ENCODE assay signal across 11 cellular contexts in the genomic region with DNA sequence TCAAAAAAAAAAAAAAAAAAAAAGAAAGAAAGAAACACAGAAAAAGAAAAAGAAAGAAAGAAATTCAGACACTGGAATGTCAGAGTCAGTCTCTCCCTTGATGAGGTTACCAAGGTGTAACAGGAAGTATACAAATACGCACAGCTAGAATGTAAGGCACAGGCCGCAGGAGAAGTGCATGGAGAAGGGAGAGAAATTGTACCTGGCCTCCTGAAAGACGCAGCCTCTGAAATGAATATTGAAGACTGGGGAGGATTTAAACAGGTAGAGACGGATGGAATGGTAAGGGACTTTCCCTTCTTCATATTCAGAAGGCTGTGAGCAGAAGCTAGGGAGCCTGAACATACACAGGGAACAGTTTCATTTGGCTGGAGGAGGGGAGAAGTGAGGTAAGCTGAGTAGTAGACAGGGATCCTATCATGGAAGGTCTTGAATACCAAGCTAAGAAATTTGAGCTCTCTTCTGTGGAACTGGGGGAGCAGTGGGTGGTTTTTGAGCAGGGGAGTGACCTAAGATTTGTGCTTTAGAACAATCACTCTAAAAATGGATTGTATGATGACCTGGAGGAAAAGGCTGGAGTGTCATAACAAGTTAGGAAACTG.
DNase-seq lines count a peak whose midpoint lies in the region; ATAC-seq and TF ChIP-seq lines count a peak whose summit lies in the region.
"Had no signal": no experiment of that assay in that cellular context is flagged by ENCODE, and none has a peak within 500 bp of the region (broad histone marks: within the 10 kb centered on the region; RNA-seq: fewer than 3 reads in every experiment).

No MANE protein-coding gene starts in this region.

- no peaks in the 10 kb centered on the region for H3K27me3 Mint-ChIP-seq in activated T-helper 2 cell treated with anti-CD3 and anti-CD28 coated beads, Interferon-gamma antibody, Interleukin-2, Interleukin-4, amounts not matched to agents 10 μg/mL and 5 μg/mL and 100 μg/mL, durations not matched to agents 14 hours and 24 hours and 36 hours (ENCODE audit: low read depth)
- peaks cover 0 to 3% (median 0%) of the 10 kb centered on the region in 5 donors for H3K27me3 Mint-ChIP-seq in naive thymus-derived CD4-positive, alpha-beta T cell

- peak overlapping the region; percentile 86 for H3K27ac Mint-ChIP-seq in activated T-helper 2 cell treated with anti-CD3 and anti-CD28 coated beads, Interferon-gamma antibody, Interleukin-2, Interleukin-4, amounts not matched to agents 10 μg/mL and 5 μg/mL and 100 μg/mL, durations not matched to agents 14 hours and 24 hours and 36 hours
- H3K27ac Mint-ChIP-seq in naive thymus-derived CD4-positive, alpha-beta T cell, result peak overlapping the region; percentile 93 to 100 (median 97)

- peaks cover 0 to 38% (median 0%) of the 10 kb centered on the region in 11 experiments; a peak in 3 of 22 replicates for H4K20me1 ChIP-seq in BLaER1 treated with 17β-estradiol and CSF1 and Interleukin-3, amounts not matched to agents 10 nM and 100 nM

- no peaks in the 10 kb centered on the region for H3K9me3 Mint-ChIP-seq in activated T-helper 2 cell treated with anti-CD3 and anti-CD28 coated beads, Interferon-gamma antibody, Interleukin-2, Interleukin-4, amounts not matched to agents 10 μg/mL and 5 μg/mL and 100 μg/mL, durations not matched to agents 14 hours and 24 hours and 36 hours
- H3K9me3 Mint-ChIP-seq in naive thymus-derived CD4-positive, alpha-beta T cell, result peaks cover 0 to 11% (median 0%) of the 10 kb centered on the region in 11 donors

- no peak overlapping the region for H3K4me3 ChIP-seq in BLaER1 treated with 17β-estradiol and CSF1 and Interleukin-3, amounts not matched to agents 10 nM and 100 nM
- H3K4me3 ChIP-seq in GM12875 (ENCODE audit: low read depth, low read length), result peak overlapping the region; percentile 12
- peak overlapping the region; percentile 67 for H3K4me3 ChIP-seq in naive thymus-derived CD4-positive, alpha-beta T cell (ENCODE audit: low read length)

- peaks cover 79% of the 10 kb centered on the region for H3K4me1 Mint-ChIP-seq in activated T-helper 2 cell treated with anti-CD3 and anti-CD28 coated beads, Interferon-gamma antibody, Interleukin-2, Interleukin-4, amounts not matched to agents 10 μg/mL and 5 μg/mL and 100 μg/mL, durations not matched to agents 14 hours and 24 hours and 36 hours (ENCODE audit: low read depth)
- peaks cover 52 to 94% (median 83%) of the 10 kb centered on the region in 7 donors for H3K4me1 Mint-ChIP-seq in naive thymus-derived CD4-positive, alpha-beta T cell

- peaks cover 40% of the 10 kb centered on the region for H3K36me3 Mint-ChIP-seq in activated T-helper 2 cell treated with anti-CD3 and anti-CD28 coated beads, Interferon-gamma antibody, Interleukin-2, Interleukin-4, amounts not matched to agents 10 μg/mL and 5 μg/mL and 100 μg/mL, durations not matched to agents 14 hours and 24 hours and 36 hours (ENCODE audit: low read depth)
- H3K36me3 Mint-ChIP-seq in naive thymus-derived CD4-positive, alpha-beta T cell, result peaks cover 10 to 40% (median 27%) of the 10 kb centered on the region in 5 donors

- POLR2A ChIA-PET in naive thymus-derived CD4-positive, alpha-beta T cell (lab: Charles Lee), result interaction anchor here (0.6 to 13.1 kb wide), 30 partner anchors 13 to 169 kb away, joined by 3 to 254 read pairs (median 7); a partner anchor contains a TSS

- no peak for TF ChIP-seq CTCF in GM12875 (IDR thresholded peaks at IDR 0.05; ENCODE audit: borderline replicate concordance, insufficient read depth, low read depth, low read length)

- no peaks in the 10 kb centered on the region for H3K27me3 ChIP-seq in BLaER1 treated with 17β-estradiol and CSF1 and Interleukin-3, amounts not matched to agents 10 nM and 100 nM
- H3K27me3 ChIP-seq in naive thymus-derived CD4-positive, alpha-beta T cell (ENCODE audit: control insufficient read depth in 2 of 2, insufficient read depth in 2 of 2, low read length in 2 of 2), result no peaks in the 10 kb centered on the region
- H3K27me3 ChIP-seq: heart left ventricle had no signal

- peaks cover 27 to 71% (median 42%) of the 10 kb centered on the region in 10 experiments for H3K4me1 ChIP-seq in BLaER1 treated with 17β-estradiol and CSF1 and Interleukin-3, amounts not matched to agents 10 nM and 100 nM
- H3K4me1 ChIP-seq in naive thymus-derived CD4-positive, alpha-beta T cell (ENCODE audit: control insufficient read depth in 2 of 2, insufficient read depth in 2 of 2, low read length in 2 of 2), result peaks cover 71 to 74% of the 10 kb centered on the region in 2 donors

- intact Hi-C loops in activated T-helper 2 cell treated with anti-CD3 and anti-CD28 coated beads, Interferon-gamma antibody, Interleukin-2, Interleukin-4, amounts not matched to agents 10 μg/mL and 5 μg/mL and 100 μg/mL, durations not matched to agents 14 hours and 24 hours and 36 hours (cut with micrococcal nuclease), result loop anchor here (2.0 to 5.0 kb wide), 2 partner anchors 57 to 234 kb away; no protein-coding TSS in a partner anchor
- intact Hi-C loops in naive thymus-derived CD4-positive, alpha-beta T cell (cut with micrococcal nuclease), result loop anchor here (2.0 to 10.0 kb wide), 9 partner anchors 57 to 1541 kb away; a partner anchor contains a TSS
- intact Hi-C loops in posterior vena cava (cut with DNase I), result no loop called here

- no peaks in the 10 kb centered on the region for H3K9me3 ChIP-seq in BLaER1 treated with 17β-estradiol and CSF1 and Interleukin-3, amounts not matched to agents 10 nM and 100 nM (replicated peaks in 1 of 11)
- H3K9me3 ChIP-seq in naive thymus-derived CD4-positive, alpha-beta T cell (ENCODE audit: control insufficient read depth in 2 of 3, low read length in 3 of 3), result no peaks in the 10 kb centered on the region
- H3K9me3 ChIP-seq: heart left ventricle had no signal

- peak overlapping the region; percentile 73 to 87 (median 78); a peak in 18 of 22 replicates for H3K4me2 ChIP-seq in BLaER1 treated with 17β-estradiol and CSF1 and Interleukin-3, amounts not matched to agents 10 nM and 100 nM

- H3K27ac ChIP-seq in BLaER1 treated with 17β-estradiol and CSF1 and Interleukin-3, amounts not matched to agents 10 nM and 100 nM, result peak overlapping the region in 4 of 11 experiments; percentile 4 to 59 (median 54); a peak in 5 of 22 replicates
- H3K27ac ChIP-seq in naive thymus-derived CD4-positive, alpha-beta T cell (ENCODE audit: low read depth, low read length), result peak overlapping the region; percentile 81

- peak; percentile 6 for ATAC-seq in naive thymus-derived CD4-positive, alpha-beta T cell

- peaks cover 0 to 7% (median 0%) of the 10 kb centered on the region in 11 experiments; a peak in 1 of 22 replicates for H3K36me3 ChIP-seq in BLaER1 treated with 17β-estradiol and CSF1 and Interleukin-3, amounts not matched to agents 10 nM and 100 nM
- no peaks in the 10 kb centered on the region for H3K36me3 ChIP-seq in naive thymus-derived CD4-positive, alpha-beta T cell (ENCODE audit: control insufficient read depth in 2 of 3, insufficient read depth in 3 of 3, low read length in 3 of 3)
- H3K36me3 ChIP-seq: heart left ventricle had no signal

- H3K4me3 Mint-ChIP-seq in activated T-helper 2 cell treated with anti-CD3 and anti-CD28 coated beads, Interferon-gamma antibody, Interleukin-2, Interleukin-4, amounts not matched to agents 10 μg/mL and 5 μg/mL and 100 μg/mL, durations not matched to agents 14 hours and 24 hours and 36 hours (ENCODE audit: low read depth), result peak overlapping the region; percentile 86
- peak overlapping the region; percentile 83 to 100 (median 93) for H3K4me3 Mint-ChIP-seq in naive thymus-derived CD4-positive, alpha-beta T cell

- CTCF ChIA-PET in naive thymus-derived CD4-positive, alpha-beta T cell (lab: Charles Lee), result interaction anchor here (0.8 to 6.2 kb wide), 8 partner anchors 9 to 119 kb away, joined by 3 to 80 read pairs (median 4); a partner anchor contains a TSS

- no peak for DNase-seq in activated T-helper 2 cell treated with anti-CD3 and anti-CD28 coated beads, Interferon-gamma antibody, Interleukin-2, Interleukin-4, amounts not matched to agents 10 μg/mL and 5 μg/mL and 100 μg/mL, durations not matched to agents 14 hours and 24 hours and 36 hours (ENCODE audit: low spot score)
- DNase-seq in naive thymus-derived CD4-positive, alpha-beta T cell, result peak in 7 of 9 donors; percentile 46 to 63 (median 62)
- DNase-seq in NCI-H345 (lab: John Stamatoyannopoulos, UW) (no peak), posterior vena cava (ENCODE audit: low spot score) (no peak), SW 1271 (lab: John Stamatoyannopoulos, UW) (no peak)
- DNase-seq in stimulated activated CD4-positive, alpha-beta T cell treated with anti-CD3 and anti-CD28 coated beads, Interleukin-1b, Interleukin-23, amount 100 ng/mL, for 48 hours, result no peak
- DNase-seq: COR-L47, NCI-H146 had no signal

- no peak overlapping the region for H3K9ac ChIP-seq in BLaER1 treated with 17β-estradiol and CSF1 and Interleukin-3, amounts not matched to agents 10 nM and 100 nM

Comparison
In these comparisons a context has a peak if more than half of its experiments do, and no peak if none do; other contexts are left out.
1. H3K4me3 ChIP-seq: peak in GM12875 (single experiment) and naive thymus-derived CD4-positive, alpha-beta T cell (single experiment); none in BLaER1 treated with 17β-estradiol and CSF1 and Interleukin-3, amounts not matched to agents 10 nM and 100 nM (0 of 10).
2. DNase-seq: peak in naive thymus-derived CD4-positive, alpha-beta T cell (7 of 9); none in activated T-helper 2 cell treated with anti-CD3 and anti-CD28 coated beads, Interferon-gamma antibody, Interleukin-2, Interleukin-4, amounts not matched to agents 10 μg/mL and 5 μg/mL and 100 μg/mL, durations not matched to agents 14 hours and 24 hours and 36 hours (single experiment), NCI-H345 (single experiment), stimulated activated CD4-positive, alpha-beta T cell treated with anti-CD3 and anti-CD28 coated beads, Interleukin-1b, Interleukin-23, amount 100 ng/mL, for 48 hours (single experiment), posterior vena cava (single experiment) and SW 1271 (0 of 2).
3. intact Hi-C loops: an anchor here in activated T-helper 2 cell treated with anti-CD3 and anti-CD28 coated beads, Interferon-gamma antibody, Interleukin-2, Interleukin-4, amounts not matched to agents 10 μg/mL and 5 μg/mL and 100 μg/mL, durations not matched to agents 14 hours and 24 hours and 36 hours (2.0 to 5.0 kb wide) and naive thymus-derived CD4-positive, alpha-beta T cell (2.0 to 10.0 kb wide); none called in posterior vena cava.